Comparison of ENCODE assay signal across 22 cellular contexts in the genomic region with DNA sequence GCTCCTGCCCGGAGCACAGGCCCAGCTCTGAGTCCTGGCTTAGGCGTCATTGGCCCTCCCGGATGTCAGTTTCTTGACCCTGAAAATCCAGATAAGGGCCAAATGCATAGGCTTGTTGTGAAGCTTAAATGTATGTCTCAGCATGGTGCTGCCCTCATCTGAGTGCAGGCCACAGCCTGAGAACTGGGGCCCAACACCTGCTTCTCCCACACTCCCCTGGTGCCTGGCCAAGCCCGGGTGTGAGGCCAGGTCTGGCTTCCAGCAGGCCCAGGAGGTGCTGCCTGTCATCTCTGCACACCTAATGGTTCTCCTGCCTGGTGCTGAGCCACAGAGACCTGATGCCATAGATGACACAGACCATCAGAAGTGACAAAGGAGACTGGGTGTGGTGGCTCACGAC. TPM values are rescaled to one million over a fixed set of nuclear protein-coding genes. Genes with fewer than 3 reads are reported as not detected.
"Had no signal": no experiment of that assay in that cellular context is flagged by ENCODE, and none has a peak within 500 bp of the region (broad histone marks: within the 10 kb centered on the region; RNA-seq: fewer than 3 reads in every experiment).

No MANE protein-coding gene starts in this region.

- H3K27me3 Mint-ChIP-seq: activated CD4-positive, alpha-beta T cell treated with anti-CD3 and anti-CD28 coated beads, Interleukin-2, amount 10 ng/mL, durations not matched to agents 24 days and 14 days; activated T-cell treated with anti-CD3 and anti-CD28 coated beads, Interleukin-2, amount 50 U/mL, for 24 hours; stimulated activated naive CD8-positive, alpha-beta T cell treated with anti-CD3 and anti-CD28 coated beads, Interleukin-15, Interleukin-2, amounts not matched to agents 100 ng/mL and 50 ng/mL, for 24 hours had no signal

- H3K27ac ChIP-seq: foreskin keratinocyte, ovary, psoas muscle, right atrium auricular region, thyroid gland, upper lobe of right lung had no signal

- H3K36me3 ChIP-seq: ovary, thyroid gland, upper lobe of right lung had no signal

- H3K4me1 ChIP-seq: foreskin keratinocyte, psoas muscle, upper lobe of right lung had no signal

- H3K4me3 ChIP-seq: lung, ovary, psoas muscle, right atrium auricular region, thyroid gland, upper lobe of right lung had no signal

- H3K9me3 Mint-ChIP-seq: activated CD4-positive, alpha-beta T cell treated with anti-CD3 and anti-CD28 coated beads, Interleukin-2, amount 10 ng/mL, durations not matched to agents 24 days and 14 days; activated T-cell treated with anti-CD3 and anti-CD28 coated beads, Interleukin-2, amount 50 U/mL, for 24 hours; activated T-helper 2 cell treated with anti-CD3 and anti-CD28 coated beads, Interferon-gamma antibody, Interleukin-2, Interleukin-4, amounts not matched to agents 10 μg/mL and 5 μg/mL and 100 μg/mL, durations not matched to agents 14 hours and 24 hours and 36 hours; natural killer cell; stimulated activated naive CD8-positive, alpha-beta T cell treated with anti-CD3 and anti-CD28 coated beads, Interleukin-15, Interleukin-2, amounts not matched to agents 100 ng/mL and 50 ng/mL, for 24 hours had no signal

- H3K27ac Mint-ChIP-seq: activated CD4-positive, alpha-beta T cell treated with anti-CD3 and anti-CD28 coated beads, Interleukin-2, amount 10 ng/mL, durations not matched to agents 24 days and 14 days; activated T-helper 2 cell treated with anti-CD3 and anti-CD28 coated beads, Interferon-gamma antibody, Interleukin-2, Interleukin-4, amounts not matched to agents 10 μg/mL and 5 μg/mL and 100 μg/mL, durations not matched to agents 14 hours and 24 hours and 36 hours had no signal

- H3K4me3 Mint-ChIP-seq: activated CD4-positive, alpha-beta T cell treated with anti-CD3 and anti-CD28 coated beads, Interleukin-2, amount 10 ng/mL, durations not matched to agents 24 days and 14 days; activated CD8-positive, alpha-beta T cell treated with anti-CD3 and anti-CD28 coated beads, Interleukin-2, amount 10 ng/mL, durations not matched to agents 7 days and 5 days; activated T-cell treated with anti-CD3 and anti-CD28 coated beads, Interleukin-2, amount 50 U/mL, for 24 hours; natural killer cell; stimulated activated naive CD8-positive, alpha-beta T cell treated with anti-CD3 and anti-CD28 coated beads, Interleukin-15, Interleukin-2, amounts not matched to agents 100 ng/mL and 50 ng/mL, for 24 hours had no signal

- H3K36me3 Mint-ChIP-seq: natural killer cell had no signal

- H3K27me3 ChIP-seq: ovary, right atrium auricular region, thyroid gland, upper lobe of right lung had no signal

- DNase-seq: activated CD4-positive, alpha-beta T cell treated with anti-CD3 and anti-CD28 coated beads, Interleukin-2, amount 10 ng/mL, durations not matched to agents 24 days and 14 days; activated CD8-positive, alpha-beta memory T cell treated with anti-CD3 and anti-CD28 coated beads, Interleukin-2, amount 50 U/mL, for 4 hours; activated CD8-positive, alpha-beta T cell treated with anti-CD3 and anti-CD28 coated beads, Interleukin-2, amount 10 ng/mL, durations not matched to agents 7 days and 5 days; activated naive CD4-positive, alpha-beta T cell; activated T-cell treated with anti-CD3 and anti-CD28 coated beads, Interleukin-2, amount 50 U/mL, for 24 hours; amygdala; cerebellar nuclear complex; cortex of kidney; foreskin keratinocyte; natural killer cell; ovary; psoas muscle; stimulated activated CD4-positive, alpha-beta T cell treated with anti-CD3 and anti-CD28 coated beads, Interleukin-4, amount 100 ng/mL, for 24 hours; substantia nigra; thyroid gland; upper lobe of right lung had no signal

- ATAC-seq: foreskin keratinocyte, left lobe of liver, psoas muscle, upper lobe of right lung had no signal

- H3K9me3 ChIP-seq: ovary, psoas muscle, right atrium auricular region, thyroid gland, upper lobe of right lung had no signal

RNA-seq across cellular contexts. Expression of gene FAM3B, which starts 59.3 kb away (rescaled TPM):
- total RNA-seq: activated CD4-positive, alpha-beta T cell treated with anti-CD3 and anti-CD28 coated beads, Interleukin-2, amount 10 ng/mL, durations not matched to agents 24 days and 14 days; activated CD8-positive, alpha-beta T cell treated with anti-CD3 and anti-CD28 coated beads, Interleukin-2, amount 10 ng/mL, durations not matched to agents 7 days and 5 days; activated T-helper 2 cell treated with anti-CD3 and anti-CD28 coated beads, Interferon-gamma antibody, Interleukin-2, Interleukin-4, amounts not matched to agents 10 μg/mL and 5 μg/mL and 100 μg/mL, durations not matched to agents 14 hours and 24 hours and 36 hours; foreskin keratinocyte; right atrium auricular region; T-helper 2 cell treated with Interferon-gamma antibody and Interleukin-4, amounts not matched to agents 100 ng/mL and 5 ng/mL, for 36 hours had no signal
